Comparison of ENCODE assay signal across 8 cellular contexts in genomic region chr1:41418868-41419583, GRCh38. TPM values are rescaled to one million over a fixed set of nuclear protein-coding genes. Genes with fewer than 3 reads are reported as not detected.
DNase-seq lines count a peak whose midpoint lies in the region; ATAC-seq and TF ChIP-seq lines count a peak whose summit lies in the region.

No MANE protein-coding gene starts in this region.

- H3K27ac ChIP-seq in GM23338 (ENCODE audit: low read depth) (no peak overlapping the region), RWPE2 (ENCODE audit: poor library complexity, severe bottlenecking) (peak overlapping the region; percentile 59), foreskin keratinocyte (peak overlapping the region; percentile 55), skeletal muscle tissue (ENCODE audit: low read depth, low read length) (peak overlapping the region; percentile 99)

- H3K4me3 ChIP-seq in GM23338 (no peak overlapping the region), RWPE2 (ENCODE audit: severe bottlenecking) (no peak overlapping the region), skeletal muscle tissue (ENCODE audit: low read length in 3 of 3) (peak overlapping the region in 1 of 3 donors; percentile 35)

- no peaks in the 10 kb centered on the region for H3K79me2 ChIP-seq in GM23338 (replicated peaks; ENCODE audit: insufficient read depth)

- H3K27ac Mint-ChIP-seq in GM23338 = no peak overlapping the region
- no peak overlapping the region for H3K27ac Mint-ChIP-seq in activated T-cell treated with anti-CD3 and anti-CD28 coated beads, Interleukin-2, amount 50 U/mL, for 72 hours

- ATAC-seq in GM23338 = peak; percentile 17
- ATAC-seq in RWPE2 (ENCODE audit: low read depth) = peak; percentile 97
- peak; percentile 90 for ATAC-seq in foreskin keratinocyte
- ATAC-seq in GM21526 (IDR thresholded peaks at IDR 0.05; ENCODE audit: low FRiP score, unreplicated experiment) = no peak
- no peak for ATAC-seq in activated T-cell treated with anti-CD3 and anti-CD28 coated beads, Interleukin-2, amount 50 U/mL, for 72 hours (replicated peaks in 1 of 2)

- H4K20me1 ChIP-seq in GM23338 (replicated peaks; ENCODE audit: insufficient read depth) = no peaks in the 10 kb centered on the region; the same call in 1 of the 2 replicates

- H3K9me3 Mint-ChIP-seq in GM23338 = no peaks in the 10 kb centered on the region; the same call in 2 of the 3 replicates
- no peaks in the 10 kb centered on the region for H3K9me3 Mint-ChIP-seq in activated T-cell treated with anti-CD3 and anti-CD28 coated beads, Interleukin-2, amount 50 U/mL, for 72 hours

- peak overlapping the region; percentile 64 to 74 (median 66) for H3K9ac ChIP-seq in skeletal muscle tissue (ENCODE audit: low read depth in 1 of 3, low read length in 3 of 3)

- no peaks in the 10 kb centered on the region for H3K9me2 ChIP-seq in GM23338 (ENCODE audit: insufficient read depth)

- DNase-seq in GM23338 (ENCODE audit: low spot score) (peak; percentile 47), RWPE2 (ENCODE audit: low spot score) (peak; percentile 95), foreskin keratinocyte (peak; percentile 83 to 93), erythroblast (lab: John Stamatoyannopoulos, UW) (no peak)
- DNase-seq in central memory CD4-positive, alpha-beta T cell = no peak
- no peak for DNase-seq in activated T-cell treated with anti-CD3 and anti-CD28 coated beads, Interleukin-2, amount 50 U/mL, for 72 hours

- H3K27me3 ChIP-seq in GM23338 (ENCODE audit: insufficient read depth) = no peaks in the 10 kb centered on the region
- no peaks in the 10 kb centered on the region for H3K27me3 ChIP-seq in RWPE2 (ENCODE audit: insufficient read depth, poor library complexity, severe bottlenecking)
- no peaks in the 10 kb centered on the region for H3K27me3 ChIP-seq in foreskin keratinocyte
- no peaks in the 10 kb centered on the region for H3K27me3 ChIP-seq in skeletal muscle tissue (ENCODE audit: control insufficient read depth in 3 of 3, insufficient read depth in 3 of 3, low read length in 3 of 3)

- TF ChIP-seq CTCF in GM23338 (conservative IDR thresholded peaks at IDR 0.05; ENCODE audit: low read depth in 2 of 2) (no peak; a peak in 1 of 4 replicates), RWPE2 (IDR thresholded peaks at IDR 0.05; ENCODE audit: poor library complexity, severe bottlenecking) (peak; percentile 22), foreskin keratinocyte (conservative IDR thresholded peaks at IDR 0.05) (peak; percentile 34)

- peaks cover 19% of the 10 kb centered on the region for H3K27me3 Mint-ChIP-seq in GM23338 (ENCODE audit: insufficient read depth, low read depth, poor library complexity)
- H3K27me3 Mint-ChIP-seq in activated T-cell treated with anti-CD3 and anti-CD28 coated beads, Interleukin-2, amount 50 U/mL, for 72 hours (ENCODE audit: low read depth) = no peaks in the 10 kb centered on the region

- no peaks in the 10 kb centered on the region for H3K36me3 ChIP-seq in GM23338 (ENCODE audit: insufficient read depth)
- no peaks in the 10 kb centered on the region for H3K36me3 ChIP-seq in RWPE2 (ENCODE audit: low read depth)
- no peaks in the 10 kb centered on the region for H3K36me3 ChIP-seq in skeletal muscle tissue (ENCODE audit: control insufficient read depth in 3 of 3, insufficient read depth in 3 of 3, low read length in 3 of 3)

- TF ChIP-seq POLR2A in erythroblast (IDR thresholded peaks at IDR 0.05; ENCODE audit: low read length) = no peak

- no peak overlapping the region for H3K4me2 ChIP-seq in GM23338

- peaks cover 13% of the 10 kb centered on the region for H3K4me1 Mint-ChIP-seq in GM23338
- no peaks in the 10 kb centered on the region for H3K4me1 Mint-ChIP-seq in activated T-cell treated with anti-CD3 and anti-CD28 coated beads, Interleukin-2, amount 50 U/mL, for 72 hours (ENCODE audit: low read depth)

- no peaks in the 10 kb centered on the region for H3K36me3 Mint-ChIP-seq in GM23338 (ENCODE audit: low read depth)
- H3K36me3 Mint-ChIP-seq in activated T-cell treated with anti-CD3 and anti-CD28 coated beads, Interleukin-2, amount 50 U/mL, for 72 hours (ENCODE audit: insufficient read depth in 2 of 2) = no peaks in the 10 kb centered on the region

- no peaks in the 10 kb centered on the region for H3F3A ChIP-seq in GM23338 (replicated peaks; ENCODE audit: low read depth)

- H2AFZ ChIP-seq in GM23338 = no peak overlapping the region

- H3K4me3 Mint-ChIP-seq in GM23338 = no peak overlapping the region
- no peak overlapping the region for H3K4me3 Mint-ChIP-seq in activated T-cell treated with anti-CD3 and anti-CD28 coated beads, Interleukin-2, amount 50 U/mL, for 72 hours

- H3K4me1 ChIP-seq in GM23338 (ENCODE audit: insufficient read depth) (no peaks in the 10 kb centered on the region), RWPE2 (ENCODE audit: insufficient read depth, poor library complexity, severe bottlenecking) (peaks cover 15% of the 10 kb centered on the region), foreskin keratinocyte (peaks cover 8% of the 10 kb centered on the region), skeletal muscle tissue (ENCODE audit: control insufficient read depth in 3 of 3, insufficient read depth in 3 of 3, low read length in 3 of 3) (peaks cover 51 to 80% (median 64%) of the 10 kb centered on the region in 3 donors)

- H3K9me3 ChIP-seq in RWPE2 (ENCODE audit: severe bottlenecking) (no peaks in the 10 kb centered on the region), skeletal muscle tissue (ENCODE audit: control insufficient read depth in 3 of 3, low read length in 3 of 3) (no peaks in the 10 kb centered on the region)

TF ChIP-seq in GM23338, 12 proteins besides CTCF, POLR2A, EP300 and RAD21:
- no peak for TF ChIP-seq EZH2phosphoT487 (IDR thresholded peaks at IDR 0.05; ENCODE audit: unreplicated experiment)
- TF ChIP-seq REST (IDR thresholded peaks at IDR 0.05; ENCODE audit: unreplicated experiment) = no peak
- TF ChIP-seq EZH2 (IDR thresholded peaks at IDR 0.05; ENCODE audit: low read depth, unreplicated experiment) = no peak

RNA-seq across cellular contexts. Expression of gene FOXO6, which starts 57.8 kb away (rescaled TPM):
- total RNA-seq in GM23338 (2014; rRNA removed; shearing (Covaris generic)) = 4.2 and 4.5 TPM in 2 replicates
- polyA plus RNA-seq in GM23338 (2016; fragmentation: Nextera tagmentation; extraction: Ambion mirVana) (0.66 and 0.68 TPM in 2 replicates), foreskin keratinocyte (0.04 and 0.11 TPM in 2 replicates)
- total RNA-seq in foreskin keratinocyte (0.07 TPM in 1 of 2 replicates, not detected in the other), skeletal muscle tissue (2.6 TPM)
- under 1 TPM; 0.19 to 0.21 TPM for total RNA-seq in activated T-cell treated with anti-CD3 and anti-CD28 coated beads, Interleukin-2, amount 50 U/mL, for 72 hours

Comparison
In these comparisons a context has a peak if more than half of its experiments do, and no peak if none do; other contexts are left out.
1. ATAC-seq: peak in GM23338 (single experiment), RWPE2 (single experiment) and foreskin keratinocyte (single experiment); none in GM21526 (single experiment) and activated T-cell treated with anti-CD3 and anti-CD28 coated beads, Interleukin-2, amount 50 U/mL, for 72 hours (0 of 2).
2. DNase-seq: peak in GM23338 (single experiment), RWPE2 (single experiment) and foreskin keratinocyte (2 of 2); none in erythroblast (0 of 2), central memory CD4-positive, alpha-beta T cell (single experiment) and activated T-cell treated with anti-CD3 and anti-CD28 coated beads, Interleukin-2, amount 50 U/mL, for 72 hours (0 of 2).
3. CTCF ChIP-seq: peak in RWPE2 (single experiment) and foreskin keratinocyte (single experiment); none in GM23338 (0 of 2).